ENCODE assay signal across 14 cellular contexts in genomic region chr14:37697489-37698121, GRCh38.
DNase-seq lines count a peak whose midpoint lies in the region; ATAC-seq, FAIRE-seq and TF ChIP-seq lines count a peak whose summit lies in the region.
"Had no signal": no experiment of that assay in that cellular context is flagged by ENCODE, and none has a peak within 500 bp of the region (broad histone marks: within the 10 kb centered on the region; RNA-seq: fewer than 3 reads in every experiment).

No MANE protein-coding gene starts in this region.

- H3K9me3 ChIP-seq in AG04450 (ENCODE audit: control insufficient read depth, insufficient read depth, low read length): no peaks in the 10 kb centered on the region
- H3K9me3 ChIP-seq: esophagus squamous epithelium, testis had no signal

- no peaks in the 10 kb centered on the region for H3K36me3 ChIP-seq in bronchial epithelial cell (ENCODE audit: control insufficient read depth, insufficient read depth, low read length)
- H3K36me3 ChIP-seq: esophagus squamous epithelium had no signal

- POLR2A ChIA-PET in AG04450 (lab: Yijun Ruan, JAX): no interaction called here

- no peak for TF ChIP-seq CTCF in AG04450 (IDR thresholded peaks at IDR 0.05; ENCODE audit: low read depth, low read length)
- no peak for TF ChIP-seq CTCF in bronchial epithelial cell (IDR thresholded peaks at IDR 0.05; ENCODE audit: insufficient read depth, low read length, severe bottlenecking)

- H3K27me3 ChIP-seq in AG04450 (ENCODE audit: control insufficient read depth, insufficient read depth, low read length) (no peaks in the 10 kb centered on the region), bronchial epithelial cell (ENCODE audit: control insufficient read depth, insufficient read depth, low read length) (no peaks in the 10 kb centered on the region)
- H3K27me3 ChIP-seq: esophagus squamous epithelium, testis had no signal

- H3K4me3 ChIP-seq in AG04450 (ENCODE audit: low read depth, low read length) (no peak overlapping the region), bronchial epithelial cell (ENCODE audit: low read depth, low read length) (no peak overlapping the region)
- H3K4me3 ChIP-seq: esophagus squamous epithelium, testis had no signal

- ATAC-seq in left colon: peak; percentile 28
- ATAC-seq in GM21515 (IDR thresholded peaks at IDR 0.05; ENCODE audit: unreplicated experiment): no peak
- no peak for ATAC-seq in HG02763 (IDR thresholded peaks at IDR 0.05; ENCODE audit: unreplicated experiment)

- no peak overlapping the region for H3K27ac ChIP-seq in AG04450 (ENCODE audit: low read depth, low read length)
- H3K27ac ChIP-seq: esophagus squamous epithelium, parathyroid adenoma, testis had no signal

- DNase-seq in AG04450 (ENCODE audit: low read depth, low spot score): peak; percentile 21
- DNase-seq in HT-29 (ENCODE audit: low spot score): peak; percentile 54
- peak; percentile 85 for DNase-seq in bronchial epithelial cell (ENCODE audit: low read depth)
- DNase-seq in left colon: no peak
- no peak for DNase-seq in activated T-cell treated with anti-CD3 and anti-CD28 coated beads, Interleukin-2, amount 50 U/mL, for 48 hours
- no peak for DNase-seq in activated CD8-positive, alpha-beta memory T cell treated with anti-CD3 and anti-CD28 coated beads for 24 hours
- DNase-seq: activated naive CD8-positive, alpha-beta T cell treated with anti-CD3 and anti-CD28 coated beads for 36 hours; esophagus squamous epithelium; immature natural killer cell; NCI-H1048; testis had no signal

- CTCF ChIA-PET in AG04450 (lab: Charles Lee): interaction anchor here (0.6 to 1.3 kb wide), 5 partner anchors 10 to 451 kb away, joined by 3 to 6 read pairs (median 3); no protein-coding TSS in a partner anchor

- FAIRE-seq in bronchial epithelial cell (lab: Jason Lieb, UNC): no peak

- intact Hi-C loops in left colon (cut with DNase I, micrococcal nuclease): no loop called here

Comparison
In these comparisons a context has a peak if more than half of its experiments do, and no peak if none do; other contexts are left out.
1. DNase-seq: peak in AG04450 (single experiment), HT-29 (single experiment) and bronchial epithelial cell (single experiment); none in left colon (0 of 2), activated T-cell treated with anti-CD3 and anti-CD28 coated beads, Interleukin-2, amount 50 U/mL, for 48 hours (0 of 2) and activated CD8-positive, alpha-beta memory T cell treated with anti-CD3 and anti-CD28 coated beads for 24 hours (single experiment).